8 cellular contexts compared by ENCODE assay signal in the genomic region with DNA sequence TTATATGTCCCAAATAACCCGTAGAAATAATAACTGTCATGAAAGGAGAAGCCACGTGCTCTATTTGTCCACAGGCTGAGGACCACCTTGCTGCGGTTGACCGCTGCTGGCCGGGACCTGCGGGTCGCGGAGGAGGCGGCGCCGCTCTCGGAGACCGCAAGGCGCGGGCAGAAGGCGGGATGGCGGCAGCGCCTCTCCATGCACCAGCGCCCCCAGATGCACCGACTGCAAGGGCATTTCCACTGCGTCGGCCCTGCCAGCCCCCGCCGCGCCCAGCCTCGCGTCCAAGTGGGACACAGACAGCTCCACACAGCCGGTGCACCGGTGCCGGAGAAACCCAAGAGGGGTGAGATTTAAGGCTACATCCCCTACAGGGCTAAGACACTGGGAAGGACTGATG. TPM values are rescaled to one million over a fixed set of nuclear protein-coding genes. Genes with fewer than 3 reads are reported as not detected.
DNase-seq lines count a peak whose midpoint lies in the region; ATAC-seq lines count a peak whose summit lies in the region.

No MANE protein-coding gene starts in this region.

- no peaks in the 10 kb centered on the region for H3K9me3 ChIP-seq in adipocyte (ENCODE audit: control insufficient read depth, low read length)

- no peaks in the 10 kb centered on the region for H3K36me3 Mint-ChIP-seq in immature natural killer cell

- no peak for ATAC-seq in GM19395 (IDR thresholded peaks at IDR 0.05; ENCODE audit: unreplicated experiment)

- no peak overlapping the region for H3K27ac Mint-ChIP-seq in immature natural killer cell

- H3K27me3 ChIP-seq in adipocyte (replicated peaks; ENCODE audit: control insufficient read depth, insufficient read depth, low read length): peaks cover 7% of the 10 kb centered on the region

- H3K27me3 Mint-ChIP-seq in immature natural killer cell (ENCODE audit: low read depth in 3 of 3): peaks cover 0 to 19% (median 7%) of the 10 kb centered on the region in 3 donors

- H3K36me3 ChIP-seq in adipocyte (ENCODE audit: control insufficient read depth, insufficient read depth, low read length, severe bottlenecking): no peaks in the 10 kb centered on the region

- H3K9ac ChIP-seq in adipocyte (ENCODE audit: low read length): no peak overlapping the region

- in situ Hi-C loops in G401 (cut with HindIII; ENCODE audit: low sequenced_read_pairs): no loop called here

- H3K4me3 ChIP-seq in adipocyte (ENCODE audit: low read length): peak overlapping the region; percentile 72

- peaks cover 0 to 2% of the 10 kb centered on the region in 2 donors for H3K4me1 Mint-ChIP-seq in immature natural killer cell

- H3K4me3 Mint-ChIP-seq in immature natural killer cell: peak overlapping the region in 1 of 5 donors; percentile 23

- H3K4me1 ChIP-seq in adipocyte (ENCODE audit: control insufficient read depth, insufficient read depth, low read length): peaks cover 3% of the 10 kb centered on the region

- no peaks in the 10 kb centered on the region for H3K9me3 Mint-ChIP-seq in immature natural killer cell

- peak; percentile 58 for DNase-seq in G401 (ENCODE audit: low spot score)
- peak; percentile 22 for DNase-seq in NCI-H460 (ENCODE audit: extremely low read depth, low read depth)
- DNase-seq in adipocyte (ENCODE audit: low read depth): peak; percentile 14
- peak; percentile 12 to 23 (median 21) for DNase-seq in immature natural killer cell
- peak; percentile 7 for DNase-seq in stimulated activated CD8-positive, alpha-beta memory T cell treated with anti-CD3 and anti-CD28 coated beads, Interleukin-4, amount 100 ng/mL, for 24 hours (ENCODE audit: low read depth)
- no peak for DNase-seq in AML-193 (lab: John Stamatoyannopoulos, UW)
- no peak for DNase-seq in A172 (ENCODE audit: low spot score)

RNA-seq across cellular contexts. Expression of gene RPGRIP1, which starts 21.0 kb away (rescaled TPM):
- total RNA-seq in G401 (2014; rRNA removed; shearing (Covaris generic)): 0.18 TPM in 1 of 2 replicates, not detected in the other
- 0.05 TPM in 1 of 2 replicates, not detected in the other for total RNA-seq in NCI-H460 (2014; rRNA removed; shearing (Covaris generic))
- polyA plus RNA-seq in NCI-H460 (2014; cell fraction: nucleus; rRNA removed): 0.04 and 0.10 TPM in 2 replicates
- polyA plus RNA-seq in immature natural killer cell: 1 to 10 TPM in 1 of 3 donors, under 1 TPM in 1, not detected in 1; 0.15 to 1.9 TPM
- not detected in 2 replicates for total RNA-seq in A172 (2014; rRNA removed; shearing (Covaris generic))

RNA-seq across cellular contexts. Expression of gene HNRNPC, which starts 31.6 kb away (rescaled TPM):
- 1,370 and 1,766 TPM in 2 replicates for total RNA-seq in G401 (2014; rRNA removed; shearing (Covaris generic))
- total RNA-seq in NCI-H460 (2014; rRNA removed; shearing (Covaris generic)): 1,048 and 1,119 TPM in 2 replicates
- polyA plus RNA-seq in NCI-H460 (2014; cell fraction: nucleus; rRNA removed): 698 and 876 TPM in 2 replicates
- polyA plus RNA-seq in immature natural killer cell: 100 to 1,000 TPM; 622 to 879 (median 758) TPM
- total RNA-seq in A172 (2014; rRNA removed; shearing (Covaris generic)): 856 and 922 TPM in 2 replicates

Comparison
In these comparisons a context has a peak if more than half of its experiments do, and no peak if none do; other contexts are left out.
1. DNase-seq: peak in G401 (single experiment), NCI-H460 (single experiment), adipocyte (single experiment), immature natural killer cell (3 of 3) and stimulated activated CD8-positive, alpha-beta memory T cell treated with anti-CD3 and anti-CD28 coated beads, Interleukin-4, amount 100 ng/mL, for 24 hours (single experiment); none in AML-193 (0 of 2) and A172 (single experiment).